Comparison of ENCODE assay signal across 8 cellular contexts in genomic region chr6:53718597-53719460, GRCh38. TPM values are rescaled to one million over a fixed set of nuclear protein-coding genes. Genes with fewer than 3 reads are reported as not detected.
DNase-seq lines count a peak whose midpoint lies in the region; ATAC-seq and TF ChIP-seq lines count a peak whose summit lies in the region.

No MANE protein-coding gene starts in this region.

- H3K27me3 Mint-ChIP-seq in GM23338 (ENCODE audit: insufficient read depth, low read depth, poor library complexity) (peaks cover 2% of the 10 kb centered on the region), brain (peaks cover 10% of the 10 kb centered on the region)

- H3K27me3 ChIP-seq in GM23338 (ENCODE audit: insufficient read depth) (no peaks in the 10 kb centered on the region), NT2/D1 (ENCODE audit: insufficient read depth, insufficient read length) (no peaks in the 10 kb centered on the region), iPS DF 6.9 (ENCODE audit: control insufficient read depth, insufficient read depth, low read length) (no peaks in the 10 kb centered on the region)

- H3K4me3 ChIP-seq in GM23338 = no peak overlapping the region
- H3K4me3 ChIP-seq in NT2/D1 (ENCODE audit: insufficient read length, low read depth) = no peak overlapping the region
- no peak overlapping the region for H3K4me3 ChIP-seq in iPS DF 6.9 (ENCODE audit: low read length)

- peak; percentile 67 for TF ChIP-seq RAD21 in Ishikawa (IDR thresholded peaks at IDR 0.05; ENCODE audit: low read depth)

- no peak overlapping the region for H2AFZ ChIP-seq in GM23338

- H3K4me1 Mint-ChIP-seq in GM23338 (peaks cover 13% of the 10 kb centered on the region; the same call in 2 of the 3 replicates), brain (peaks cover 8% of the 10 kb centered on the region)

- TF ChIP-seq CTCF in GM23338 (conservative IDR thresholded peaks at IDR 0.05; ENCODE audit: low read depth in 2 of 2) (peak; percentile 88 to 94), brain (conservative IDR thresholded peaks at IDR 0.05) (peak; percentile 59 to 71)

- no peak overlapping the region for H3K4me3 Mint-ChIP-seq in GM23338
- H3K4me3 Mint-ChIP-seq in brain = peak overlapping the region; percentile 8 to 81 (median 40)

- no peak overlapping the region for H3K4me2 ChIP-seq in GM23338

- ATAC-seq in GM23338 = peak; percentile 85

- H3K27ac ChIP-seq in GM23338 (ENCODE audit: low read depth) (no peak overlapping the region), iPS DF 6.9 (ENCODE audit: low read length) (no peak overlapping the region)

- no peak for TF ChIP-seq EP300 in Ishikawa (IDR thresholded peaks at IDR 0.05; ENCODE audit: borderline replicate concordance)

- no peak overlapping the region for H3K9ac ChIP-seq in NT2/D1 (ENCODE audit: insufficient read length, low read depth)

- no peaks in the 10 kb centered on the region for H3K36me3 ChIP-seq in GM23338 (ENCODE audit: insufficient read depth)
- no peaks in the 10 kb centered on the region for H3K36me3 ChIP-seq in NT2/D1 (ENCODE audit: insufficient read depth, insufficient read length, low read length)
- H3K36me3 ChIP-seq in iPS DF 6.9 (ENCODE audit: control insufficient read depth, insufficient read depth, low read length) = no peaks in the 10 kb centered on the region

- H3F3A ChIP-seq in GM23338 (replicated peaks; ENCODE audit: low read depth) = no peaks in the 10 kb centered on the region

- no peaks in the 10 kb centered on the region; the same call in 2 of the 3 replicates for H3K9me3 Mint-ChIP-seq in GM23338
- no peaks in the 10 kb centered on the region for H3K9me3 Mint-ChIP-seq in brain

- 0 out of 2 replicates have a peak, but pooled peaks cover 5% of the 10 kb centered on the region for H3K9me2 ChIP-seq in GM23338 (ENCODE audit: insufficient read depth)

- H3K27ac Mint-ChIP-seq in GM23338 = no peak overlapping the region
- peak overlapping the region in 4 of 5 experiments; percentile 26 to 66 (median 47) for H3K27ac Mint-ChIP-seq in brain

- WGBS in iPS DF 6.9 (ENCODE audit: insufficient coverage, insufficient read length) = no CpG with 5 or more reads among the region's 9 CpGs

- no peaks in the 10 kb centered on the region for H3K79me2 ChIP-seq in GM23338 (replicated peaks; ENCODE audit: insufficient read depth)

- H4K20me1 ChIP-seq in GM23338 (replicated peaks; ENCODE audit: insufficient read depth) = no peaks in the 10 kb centered on the region

- H3K36me3 Mint-ChIP-seq in GM23338 (ENCODE audit: low read depth) (no peaks in the 10 kb centered on the region), brain (no peaks in the 10 kb centered on the region)

- H3K9me3 ChIP-seq in NT2/D1 (ENCODE audit: insufficient read depth, low read length) (no peaks in the 10 kb centered on the region), iPS DF 6.9 (ENCODE audit: control insufficient read depth, insufficient read depth, low read length) (no peaks in the 10 kb centered on the region)

- H3K4me1 ChIP-seq in GM23338 (ENCODE audit: insufficient read depth) (peaks cover 5% of the 10 kb centered on the region; the same call in 1 of the 2 replicates), NT2/D1 (ENCODE audit: insufficient read depth, insufficient read length) (no peaks in the 10 kb centered on the region), iPS DF 6.9 (ENCODE audit: control insufficient read depth, insufficient read depth, low read length) (no peaks in the 10 kb centered on the region)

- DNase-seq in A172 (ENCODE audit: low spot score) (peak; percentile 68), GM03348 (ENCODE audit: low spot score) (peak; percentile 76), GM23338 (ENCODE audit: low spot score) (peak; percentile 91), NT2/D1 (ENCODE audit: low read depth, low spot score) (peak; percentile 42), iPS DF 6.9 (ENCODE audit: low read depth, low spot score) (peak; percentile 48)
- DNase-seq in stimulated activated CD4-positive, alpha-beta T cell treated with anti-CD3 and anti-CD28 coated beads, Interleukin-2, amount 100 ng/mL, for 4 hours (ENCODE audit: low read depth) = peak; percentile 9

TF ChIP-seq in GM23338, 12 proteins besides CTCF, POLR2A, EP300 and RAD21 (continues in another document):
- TF ChIP-seq ETS1 (IDR thresholded peaks at IDR 0.05) (no peak), STAT1 (IDR thresholded peaks at IDR 0.05; ENCODE audit: unreplicated experiment) (no peak), EZH2phosphoT487 (IDR thresholded peaks at IDR 0.05; ENCODE audit: unreplicated experiment) (no peak), CREB1 (CRISPR knock-in tag; IDR thresholded peaks at IDR 0.05; ENCODE audit: low read depth) (no peak), POLR2AphosphoS5 (IDR thresholded peaks at IDR 0.05; ENCODE audit: low read depth) (no peak), ZNF331 (CRISPR knock-in tag; IDR thresholded peaks at IDR 0.05; ENCODE audit: low read depth) (no peak)

TF ChIP-seq in Ishikawa, 13 proteins besides CTCF, POLR2A, EP300 and RAD21:
- TF ChIP-seq CEBPB (IDR thresholded peaks at IDR 0.05) (no peak), TAF1 (IDR thresholded peaks at IDR 0.05; ENCODE audit: low read depth) (no peak), CREB1 (IDR thresholded peaks at IDR 0.05; ENCODE audit: low read depth) (no peak), USF1 (IDR thresholded peaks at IDR 0.05) (no peak), REST (IDR thresholded peaks at IDR 0.05; ENCODE audit: low read depth) (no peak), TCF12 (IDR thresholded peaks at IDR 0.05; ENCODE audit: low read depth) (no peak), FOXM1 (IDR thresholded peaks at IDR 0.05; ENCODE audit: borderline replicate concordance, low read depth) (no peak), TEAD4 (IDR thresholded peaks at IDR 0.05) (no peak), MAX (IDR thresholded peaks at IDR 0.05) (no peak), ZBTB7A (IDR thresholded peaks at IDR 0.05; ENCODE audit: low read depth) (no peak), NFIC (IDR thresholded peaks at IDR 0.05) (no peak), EGR1 (IDR thresholded peaks at IDR 0.05) (no peak)
TF ChIP-seq in Ishikawa: peak in this region for 0.

RNA-seq across cellular contexts. Expression of gene KLHL31, which starts 53.3 kb away (rescaled TPM):
- not detected in 2 replicates for total RNA-seq in A172 (2014; rRNA removed; shearing (Covaris generic))
- total RNA-seq in GM23338 (2014; rRNA removed; shearing (Covaris generic)) = 0.47 and 0.87 TPM in 2 replicates
- polyA plus RNA-seq in GM23338 (2016; fragmentation: Nextera tagmentation; extraction: Ambion mirVana) = 0.37 and 0.57 TPM in 2 replicates
- polyA plus RNA-seq in brain (ENCODE audit: insufficient read depth, low read depth, low replicate concordance) = 0.08 TPM

Comparison
In these comparisons a context has a peak if more than half of its experiments do, and no peak if none do; other contexts are left out.
1. DNase-seq: peak in every context shown above with its lines; median percentile 91 in GM23338; 76 in GM03348; 68 in A172; 48 in iPS DF 6.9; 42 in NT2/D1; 9 in stimulated activated CD4-positive, alpha-beta T cell treated with anti-CD3 and anti-CD28 coated beads, Interleukin-2, amount 100 ng/mL, for 4 hours.